Comparison of ENCODE assay signal across 1 cellular context in genomic region chr10:37813763-37814162, GRCh38.
TF ChIP-seq lines count a peak whose summit lies in the region.

No MANE protein-coding gene starts in this region.

TF ChIP-seq in K562, 482 proteins besides CTCF, POLR2A, EP300 and RAD21 (continued from another document):
- no peak for TF ChIP-seq ZBTB26 (CRISPR knock-in tag; IDR thresholded peaks at IDR 0.05)
TF ChIP-seq in K562: peak in this region for 1.
